Comparison of ENCODE assay signal across 1 cellular context in the genomic region with DNA sequence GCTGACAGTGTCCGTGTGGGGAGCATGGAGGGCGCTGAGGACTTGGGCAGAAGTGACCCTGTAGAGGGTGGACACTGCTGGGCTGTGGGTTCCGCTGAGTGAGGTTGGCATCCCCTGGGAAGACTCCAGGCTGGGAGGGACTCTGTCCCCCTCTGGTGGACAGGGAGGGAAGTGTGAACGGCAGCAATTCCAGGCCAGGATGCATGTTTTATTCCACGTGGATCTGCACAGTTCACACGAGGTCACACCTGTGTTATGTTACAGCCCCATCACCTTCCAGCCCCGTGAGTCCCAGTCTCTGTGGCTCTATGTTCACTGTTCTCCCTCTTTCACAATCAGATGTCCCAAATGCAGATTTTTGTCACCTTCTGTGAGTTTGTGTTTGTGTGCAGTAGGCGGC.
TF ChIP-seq lines count a peak whose summit lies in the region.

No MANE protein-coding gene starts in this region.

TF ChIP-seq in K562, 482 proteins besides CTCF, POLR2A, EP300 and RAD21:
- TF ChIP-seq L3MBTL2 (IDR thresholded peaks at IDR 0.05) = peak; percentile 72
- TF ChIP-seq, protein P1, sequence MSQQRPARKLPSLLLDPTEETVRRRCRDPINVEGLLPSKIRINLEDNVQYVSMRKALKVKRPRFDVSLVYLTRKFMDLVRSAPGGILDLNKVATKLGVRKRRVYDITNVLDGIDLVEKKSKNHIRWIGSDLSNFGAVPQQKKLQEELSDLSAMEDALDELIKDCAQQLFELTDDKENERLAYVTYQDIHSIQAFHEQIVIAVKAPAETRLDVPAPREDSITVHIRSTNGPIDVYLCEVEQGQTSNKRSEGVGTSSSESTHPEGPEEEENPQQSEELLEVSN (IDR thresholded peaks at IDR 0.05; ENCODE audit: borderline replicate concordance in 1 of 2, extremely low read depth in 1 of 2, insufficient read depth in 1 of 2, insufficient read length in 1 of 2, low read depth in 1 of 2, low read length in 1 of 2, poor library complexity in 1 of 2, severe bottlenecking in 1 of 2) = peak; percentile 70 to 86
- TF ChIP-seq, protein P2, sequence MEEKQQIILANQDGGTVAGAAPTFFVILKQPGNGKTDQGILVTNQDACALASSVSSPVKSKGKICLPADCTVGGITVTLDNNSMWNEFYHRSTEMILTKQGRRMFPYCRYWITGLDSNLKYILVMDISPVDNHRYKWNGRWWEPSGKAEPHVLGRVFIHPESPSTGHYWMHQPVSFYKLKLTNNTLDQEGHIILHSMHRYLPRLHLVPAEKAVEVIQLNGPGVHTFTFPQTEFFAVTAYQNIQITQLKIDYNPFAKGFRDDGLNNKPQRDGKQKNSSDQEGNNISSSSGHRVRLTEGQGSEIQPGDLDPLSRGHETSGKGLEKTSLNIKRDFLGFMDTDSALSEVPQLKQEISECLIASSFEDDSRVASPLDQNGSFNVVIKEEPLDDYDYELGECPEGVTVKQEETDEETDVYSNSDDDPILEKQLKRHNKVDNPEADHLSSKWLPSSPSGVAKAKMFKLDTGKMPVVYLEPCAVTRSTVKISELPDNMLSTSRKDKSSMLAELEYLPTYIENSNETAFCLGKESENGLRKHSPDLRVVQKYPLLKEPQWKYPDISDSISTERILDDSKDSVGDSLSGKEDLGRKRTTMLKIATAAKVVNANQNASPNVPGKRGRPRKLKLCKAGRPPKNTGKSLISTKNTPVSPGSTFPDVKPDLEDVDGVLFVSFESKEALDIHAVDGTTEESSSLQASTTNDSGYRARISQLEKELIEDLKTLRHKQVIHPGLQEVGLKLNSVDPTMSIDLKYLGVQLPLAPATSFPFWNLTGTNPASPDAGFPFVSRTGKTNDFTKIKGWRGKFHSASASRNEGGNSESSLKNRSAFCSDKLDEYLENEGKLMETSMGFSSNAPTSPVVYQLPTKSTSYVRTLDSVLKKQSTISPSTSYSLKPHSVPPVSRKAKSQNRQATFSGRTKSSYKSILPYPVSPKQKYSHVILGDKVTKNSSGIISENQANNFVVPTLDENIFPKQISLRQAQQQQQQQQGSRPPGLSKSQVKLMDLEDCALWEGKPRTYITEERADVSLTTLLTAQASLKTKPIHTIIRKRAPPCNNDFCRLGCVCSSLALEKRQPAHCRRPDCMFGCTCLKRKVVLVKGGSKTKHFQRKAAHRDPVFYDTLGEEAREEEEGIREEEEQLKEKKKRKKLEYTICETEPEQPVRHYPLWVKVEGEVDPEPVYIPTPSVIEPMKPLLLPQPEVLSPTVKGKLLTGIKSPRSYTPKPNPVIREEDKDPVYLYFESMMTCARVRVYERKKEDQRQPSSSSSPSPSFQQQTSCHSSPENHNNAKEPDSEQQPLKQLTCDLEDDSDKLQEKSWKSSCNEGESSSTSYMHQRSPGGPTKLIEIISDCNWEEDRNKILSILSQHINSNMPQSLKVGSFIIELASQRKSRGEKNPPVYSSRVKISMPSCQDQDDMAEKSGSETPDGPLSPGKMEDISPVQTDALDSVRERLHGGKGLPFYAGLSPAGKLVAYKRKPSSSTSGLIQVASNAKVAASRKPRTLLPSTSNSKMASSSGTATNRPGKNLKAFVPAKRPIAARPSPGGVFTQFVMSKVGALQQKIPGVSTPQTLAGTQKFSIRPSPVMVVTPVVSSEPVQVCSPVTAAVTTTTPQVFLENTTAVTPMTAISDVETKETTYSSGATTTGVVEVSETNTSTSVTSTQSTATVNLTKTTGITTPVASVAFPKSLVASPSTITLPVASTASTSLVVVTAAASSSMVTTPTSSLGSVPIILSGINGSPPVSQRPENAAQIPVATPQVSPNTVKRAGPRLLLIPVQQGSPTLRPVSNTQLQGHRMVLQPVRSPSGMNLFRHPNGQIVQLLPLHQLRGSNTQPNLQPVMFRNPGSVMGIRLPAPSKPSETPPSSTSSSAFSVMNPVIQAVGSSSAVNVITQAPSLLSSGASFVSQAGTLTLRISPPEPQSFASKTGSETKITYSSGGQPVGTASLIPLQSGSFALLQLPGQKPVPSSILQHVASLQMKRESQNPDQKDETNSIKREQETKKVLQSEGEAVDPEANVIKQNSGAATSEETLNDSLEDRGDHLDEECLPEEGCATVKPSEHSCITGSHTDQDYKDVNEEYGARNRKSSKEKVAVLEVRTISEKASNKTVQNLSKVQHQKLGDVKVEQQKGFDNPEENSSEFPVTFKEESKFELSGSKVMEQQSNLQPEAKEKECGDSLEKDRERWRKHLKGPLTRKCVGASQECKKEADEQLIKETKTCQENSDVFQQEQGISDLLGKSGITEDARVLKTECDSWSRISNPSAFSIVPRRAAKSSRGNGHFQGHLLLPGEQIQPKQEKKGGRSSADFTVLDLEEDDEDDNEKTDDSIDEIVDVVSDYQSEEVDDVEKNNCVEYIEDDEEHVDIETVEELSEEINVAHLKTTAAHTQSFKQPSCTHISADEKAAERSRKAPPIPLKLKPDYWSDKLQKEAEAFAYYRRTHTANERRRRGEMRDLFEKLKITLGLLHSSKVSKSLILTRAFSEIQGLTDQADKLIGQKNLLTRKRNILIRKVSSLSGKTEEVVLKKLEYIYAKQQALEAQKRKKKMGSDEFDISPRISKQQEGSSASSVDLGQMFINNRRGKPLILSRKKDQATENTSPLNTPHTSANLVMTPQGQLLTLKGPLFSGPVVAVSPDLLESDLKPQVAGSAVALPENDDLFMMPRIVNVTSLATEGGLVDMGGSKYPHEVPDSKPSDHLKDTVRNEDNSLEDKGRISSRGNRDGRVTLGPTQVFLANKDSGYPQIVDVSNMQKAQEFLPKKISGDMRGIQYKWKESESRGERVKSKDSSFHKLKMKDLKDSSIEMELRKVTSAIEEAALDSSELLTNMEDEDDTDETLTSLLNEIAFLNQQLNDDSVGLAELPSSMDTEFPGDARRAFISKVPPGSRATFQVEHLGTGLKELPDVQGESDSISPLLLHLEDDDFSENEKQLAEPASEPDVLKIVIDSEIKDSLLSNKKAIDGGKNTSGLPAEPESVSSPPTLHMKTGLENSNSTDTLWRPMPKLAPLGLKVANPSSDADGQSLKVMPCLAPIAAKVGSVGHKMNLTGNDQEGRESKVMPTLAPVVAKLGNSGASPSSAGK (IDR thresholded peaks at IDR 0.05) = peak; percentile 72
